Comparison of ENCODE assay signal across 1 cellular context in the genomic region with DNA sequence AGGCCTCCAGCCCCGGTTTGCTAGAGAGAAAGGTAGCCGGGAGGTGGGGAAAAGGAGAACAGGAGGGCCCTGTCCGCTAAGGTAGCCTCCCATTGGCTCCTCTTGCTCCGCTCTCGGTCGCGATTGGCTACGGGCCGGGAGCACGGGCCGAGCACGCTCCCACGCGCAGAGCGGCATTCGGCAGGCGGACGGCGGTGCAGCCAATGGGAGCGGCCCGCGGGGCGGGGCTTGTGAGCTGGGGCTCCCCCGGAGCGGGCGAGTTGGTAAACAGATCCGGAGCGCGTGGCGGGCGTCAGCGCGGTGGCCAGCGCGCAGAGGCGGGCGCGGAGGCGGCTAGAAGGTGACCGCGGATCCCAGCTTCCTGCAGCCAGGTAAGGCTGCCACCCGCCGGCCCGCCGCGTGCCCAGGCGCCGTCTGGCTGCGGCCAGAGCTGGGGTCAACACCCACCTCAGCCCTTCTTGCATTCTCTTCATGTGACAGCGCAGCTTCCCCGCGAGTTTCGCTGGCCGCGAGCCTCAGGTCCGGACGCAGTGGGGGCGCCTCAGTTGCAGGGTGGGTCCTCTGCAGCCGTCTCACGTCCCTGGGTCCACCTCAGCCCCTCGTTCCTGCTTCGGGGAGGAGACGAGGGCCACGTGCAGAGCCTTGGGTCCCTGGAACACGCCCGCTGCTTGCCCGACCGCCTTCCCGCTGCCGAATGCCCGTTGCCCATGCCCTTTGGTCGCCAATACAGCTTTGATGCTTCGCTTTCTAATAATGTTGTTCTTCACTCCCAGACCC.
TF ChIP-seq lines count a peak whose summit lies in the region.

TSS of gene COQ8A (plus strand) at position 266 of the 777 bp plus-strand sequence. CDS start 21,092 bp downstream, outside the sequence.

TF ChIP-seq in HepG2, 621 proteins besides CTCF, POLR2A, EP300 and RAD21 (continued from another document and continues in another):
- peak in 1 of 2 experiments; percentile 58; a peak in 2 of 4 replicates for TF ChIP-seq ATF4 (CRISPR knock-in tag; IDR thresholded peaks at IDR 0.05)
- TF ChIP-seq JUN (CRISPR knock-in tag; IDR thresholded peaks at IDR 0.05) = 0 out of 2 replicates have a peak, but pooled peaks have one; percentile 38
- TF ChIP-seq, protein P1, sequence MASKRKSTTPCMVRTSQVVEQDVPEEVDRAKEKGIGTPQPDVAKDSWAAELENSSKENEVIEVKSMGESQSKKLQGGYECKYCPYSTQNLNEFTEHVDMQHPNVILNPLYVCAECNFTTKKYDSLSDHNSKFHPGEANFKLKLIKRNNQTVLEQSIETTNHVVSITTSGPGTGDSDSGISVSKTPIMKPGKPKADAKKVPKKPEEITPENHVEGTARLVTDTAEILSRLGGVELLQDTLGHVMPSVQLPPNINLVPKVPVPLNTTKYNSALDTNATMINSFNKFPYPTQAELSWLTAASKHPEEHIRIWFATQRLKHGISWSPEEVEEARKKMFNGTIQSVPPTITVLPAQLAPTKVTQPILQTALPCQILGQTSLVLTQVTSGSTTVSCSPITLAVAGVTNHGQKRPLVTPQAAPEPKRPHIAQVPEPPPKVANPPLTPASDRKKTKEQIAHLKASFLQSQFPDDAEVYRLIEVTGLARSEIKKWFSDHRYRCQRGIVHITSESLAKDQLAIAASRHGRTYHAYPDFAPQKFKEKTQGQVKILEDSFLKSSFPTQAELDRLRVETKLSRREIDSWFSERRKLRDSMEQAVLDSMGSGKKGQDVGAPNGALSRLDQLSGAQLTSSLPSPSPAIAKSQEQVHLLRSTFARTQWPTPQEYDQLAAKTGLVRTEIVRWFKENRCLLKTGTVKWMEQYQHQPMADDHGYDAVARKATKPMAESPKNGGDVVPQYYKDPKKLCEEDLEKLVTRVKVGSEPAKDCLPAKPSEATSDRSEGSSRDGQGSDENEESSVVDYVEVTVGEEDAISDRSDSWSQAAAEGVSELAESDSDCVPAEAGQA (IDR thresholded peaks at IDR 0.05; ENCODE audit: low read depth) = no peak
- TF ChIP-seq, protein P1 (CRISPR knock-in tag; IDR thresholded peaks at IDR 0.05; ENCODE audit: borderline replicate concordance) = no peak
- TF ChIP-seq E2F2 (CRISPR knock-in tag; IDR thresholded peaks at IDR 0.05; ENCODE audit: borderline replicate concordance) = no peak
- TF ChIP-seq, protein P2, sequence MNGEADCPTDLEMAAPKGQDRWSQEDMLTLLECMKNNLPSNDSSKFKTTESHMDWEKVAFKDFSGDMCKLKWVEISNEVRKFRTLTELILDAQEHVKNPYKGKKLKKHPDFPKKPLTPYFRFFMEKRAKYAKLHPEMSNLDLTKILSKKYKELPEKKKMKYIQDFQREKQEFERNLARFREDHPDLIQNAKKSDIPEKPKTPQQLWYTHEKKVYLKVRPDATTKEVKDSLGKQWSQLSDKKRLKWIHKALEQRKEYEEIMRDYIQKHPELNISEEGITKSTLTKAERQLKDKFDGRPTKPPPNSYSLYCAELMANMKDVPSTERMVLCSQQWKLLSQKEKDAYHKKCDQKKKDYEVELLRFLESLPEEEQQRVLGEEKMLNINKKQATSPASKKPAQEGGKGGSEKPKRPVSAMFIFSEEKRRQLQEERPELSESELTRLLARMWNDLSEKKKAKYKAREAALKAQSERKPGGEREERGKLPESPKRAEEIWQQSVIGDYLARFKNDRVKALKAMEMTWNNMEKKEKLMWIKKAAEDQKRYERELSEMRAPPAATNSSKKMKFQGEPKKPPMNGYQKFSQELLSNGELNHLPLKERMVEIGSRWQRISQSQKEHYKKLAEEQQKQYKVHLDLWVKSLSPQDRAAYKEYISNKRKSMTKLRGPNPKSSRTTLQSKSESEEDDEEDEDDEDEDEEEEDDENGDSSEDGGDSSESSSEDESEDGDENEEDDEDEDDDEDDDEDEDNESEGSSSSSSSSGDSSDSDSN (CRISPR knock-in tag; IDR thresholded peaks at IDR 0.05) = peak; percentile 69; the same call in 1 of the 2 replicates
- TF ChIP-seq SRSF1 (optimal IDR thresholded peaks at IDR 0.05; ENCODE audit: low read depth, low read length) = no peak
- TF ChIP-seq KDM3A (CRISPR knock-in tag; IDR thresholded peaks at IDR 0.05; ENCODE audit: low read depth) = no peak; the same call in 1 of the 2 replicates
- TF ChIP-seq, protein P3, sequence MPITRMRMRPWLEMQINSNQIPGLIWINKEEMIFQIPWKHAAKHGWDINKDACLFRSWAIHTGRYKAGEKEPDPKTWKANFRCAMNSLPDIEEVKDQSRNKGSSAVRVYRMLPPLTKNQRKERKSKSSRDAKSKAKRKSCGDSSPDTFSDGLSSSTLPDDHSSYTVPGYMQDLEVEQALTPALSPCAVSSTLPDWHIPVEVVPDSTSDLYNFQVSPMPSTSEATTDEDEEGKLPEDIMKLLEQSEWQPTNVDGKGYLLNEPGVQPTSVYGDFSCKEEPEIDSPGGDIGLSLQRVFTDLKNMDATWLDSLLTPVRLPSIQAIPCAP (CRISPR knock-in tag; IDR thresholded peaks at IDR 0.05; ENCODE audit: low read depth) = no peak
- TF ChIP-seq JUND (CRISPR knock-in tag; IDR thresholded peaks at IDR 0.05) = 0 out of 2 replicates have a peak, but pooled peaks have one; percentile 17
- peak; percentile 59; the same call in 1 of the 2 replicates for TF ChIP-seq GFI1 (CRISPR knock-in tag; IDR thresholded peaks at IDR 0.05; ENCODE audit: borderline replicate concordance)
- TF ChIP-seq, protein P4, sequence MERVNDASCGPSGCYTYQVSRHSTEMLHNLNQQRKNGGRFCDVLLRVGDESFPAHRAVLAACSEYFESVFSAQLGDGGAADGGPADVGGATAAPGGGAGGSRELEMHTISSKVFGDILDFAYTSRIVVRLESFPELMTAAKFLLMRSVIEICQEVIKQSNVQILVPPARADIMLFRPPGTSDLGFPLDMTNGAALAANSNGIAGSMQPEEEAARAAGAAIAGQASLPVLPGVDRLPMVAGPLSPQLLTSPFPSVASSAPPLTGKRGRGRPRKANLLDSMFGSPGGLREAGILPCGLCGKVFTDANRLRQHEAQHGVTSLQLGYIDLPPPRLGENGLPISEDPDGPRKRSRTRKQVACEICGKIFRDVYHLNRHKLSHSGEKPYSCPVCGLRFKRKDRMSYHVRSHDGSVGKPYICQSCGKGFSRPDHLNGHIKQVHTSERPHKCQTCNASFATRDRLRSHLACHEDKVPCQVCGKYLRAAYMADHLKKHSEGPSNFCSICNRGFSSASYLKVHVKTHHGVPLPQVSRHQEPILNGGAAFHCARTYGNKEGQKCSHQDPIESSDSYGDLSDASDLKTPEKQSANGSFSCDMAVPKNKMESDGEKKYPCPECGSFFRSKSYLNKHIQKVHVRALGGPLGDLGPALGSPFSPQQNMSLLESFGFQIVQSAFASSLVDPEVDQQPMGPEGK (CRISPR knock-in tag; IDR thresholded peaks at IDR 0.05) = 0 out of 2 replicates have a peak, but pooled peaks have one; percentile 9
- no peak; the same call in 1 of the 2 replicates for TF ChIP-seq ZNF121 (CRISPR knock-in tag; IDR thresholded peaks at IDR 0.05)
- TF ChIP-seq ZNF614 (CRISPR knock-in tag; IDR thresholded peaks at IDR 0.05; ENCODE audit: borderline replicate concordance) = no peak; the same call in 1 of the 2 replicates
- no peak for TF ChIP-seq SMARCE1 (IDR thresholded peaks at IDR 0.05; ENCODE audit: borderline replicate concordance)
- TF ChIP-seq, protein P5, sequence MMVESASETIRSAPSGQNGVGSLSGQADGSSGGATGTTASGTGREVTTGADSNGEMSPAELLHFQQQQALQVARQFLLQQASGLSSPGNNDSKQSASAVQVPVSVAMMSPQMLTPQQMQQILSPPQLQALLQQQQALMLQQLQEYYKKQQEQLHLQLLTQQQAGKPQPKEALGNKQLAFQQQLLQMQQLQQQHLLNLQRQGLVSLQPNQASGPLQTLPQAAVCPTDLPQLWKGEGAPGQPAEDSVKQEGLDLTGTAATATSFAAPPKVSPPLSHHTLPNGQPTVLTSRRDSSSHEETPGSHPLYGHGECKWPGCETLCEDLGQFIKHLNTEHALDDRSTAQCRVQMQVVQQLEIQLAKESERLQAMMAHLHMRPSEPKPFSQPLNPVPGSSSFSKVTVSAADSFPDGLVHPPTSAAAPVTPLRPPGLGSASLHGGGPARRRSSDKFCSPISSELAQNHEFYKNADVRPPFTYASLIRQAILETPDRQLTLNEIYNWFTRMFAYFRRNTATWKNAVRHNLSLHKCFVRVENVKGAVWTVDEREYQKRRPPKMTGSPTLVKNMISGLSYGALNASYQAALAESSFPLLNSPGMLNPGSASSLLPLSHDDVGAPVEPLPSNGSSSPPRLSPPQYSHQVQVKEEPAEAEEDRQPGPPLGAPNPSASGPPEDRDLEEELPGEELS (CRISPR knock-in tag; IDR thresholded peaks at IDR 0.05) = 0 out of 2 replicates have a peak, but pooled peaks have one; percentile 37
- TF ChIP-seq TMF1 (CRISPR knock-in tag; IDR thresholded peaks at IDR 0.05; ENCODE audit: low read depth) = 0 out of 2 replicates have a peak, but pooled peaks have one; percentile 8
- TF ChIP-seq NCOA5 (CRISPR knock-in tag; IDR thresholded peaks at IDR 0.05) = no peak
- TF ChIP-seq, protein P6, sequence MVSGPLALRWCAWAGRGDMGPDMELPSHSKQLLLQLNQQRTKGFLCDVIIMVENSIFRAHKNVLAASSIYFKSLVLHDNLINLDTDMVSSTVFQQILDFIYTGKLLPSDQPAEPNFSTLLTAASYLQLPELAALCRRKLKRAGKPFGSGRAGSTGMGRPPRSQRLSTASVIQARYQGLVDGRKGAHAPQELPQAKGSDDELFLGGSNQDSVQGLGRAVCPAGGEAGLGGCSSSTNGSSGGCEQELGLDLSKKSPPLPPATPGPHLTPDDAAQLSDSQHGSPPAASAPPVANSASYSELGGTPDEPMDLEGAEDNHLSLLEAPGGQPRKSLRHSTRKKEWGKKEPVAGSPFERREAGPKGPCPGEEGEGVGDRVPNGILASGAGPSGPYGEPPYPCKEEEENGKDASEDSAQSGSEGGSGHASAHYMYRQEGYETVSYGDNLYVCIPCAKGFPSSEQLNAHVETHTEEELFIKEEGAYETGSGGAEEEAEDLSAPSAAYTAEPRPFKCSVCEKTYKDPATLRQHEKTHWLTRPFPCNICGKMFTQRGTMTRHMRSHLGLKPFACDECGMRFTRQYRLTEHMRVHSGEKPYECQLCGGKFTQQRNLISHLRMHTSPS (CRISPR knock-in tag; IDR thresholded peaks at IDR 0.05; ENCODE audit: low read depth) = no peak; the same call in 1 of the 2 replicates
- 0 out of 2 replicates have a peak, but pooled peaks have one; percentile 21 for TF ChIP-seq PPARG (CRISPR knock-in tag; conservative IDR thresholded peaks at IDR 0.05)
- no peak for TF ChIP-seq ZNF746 (CRISPR knock-in tag; IDR thresholded peaks at IDR 0.05)
- TF ChIP-seq GZF1 (CRISPR knock-in tag; IDR thresholded peaks at IDR 0.05) = no peak
- TF ChIP-seq EED (CRISPR knock-in tag; IDR thresholded peaks at IDR 0.05) = no peak
- TF ChIP-seq ZSCAN21 (CRISPR knock-in tag; IDR thresholded peaks at IDR 0.05; ENCODE audit: borderline replicate concordance) = no peak; the same call in 1 of the 2 replicates
- TF ChIP-seq GLI4 (CRISPR knock-in tag; IDR thresholded peaks at IDR 0.05; ENCODE audit: borderline replicate concordance) = peak; percentile 33; the same call in 1 of the 2 replicates
- TF ChIP-seq HNF4A (CRISPR knock-in tag; IDR thresholded peaks at IDR 0.05) = 0 out of 2 replicates have a peak, but pooled peaks have one; percentile 1
- TF ChIP-seq HDAC2 (CRISPR knock-in tag; IDR thresholded peaks at IDR 0.05) = no peak; the same call in 1 of the 2 replicates
